In the genomic region with DNA sequence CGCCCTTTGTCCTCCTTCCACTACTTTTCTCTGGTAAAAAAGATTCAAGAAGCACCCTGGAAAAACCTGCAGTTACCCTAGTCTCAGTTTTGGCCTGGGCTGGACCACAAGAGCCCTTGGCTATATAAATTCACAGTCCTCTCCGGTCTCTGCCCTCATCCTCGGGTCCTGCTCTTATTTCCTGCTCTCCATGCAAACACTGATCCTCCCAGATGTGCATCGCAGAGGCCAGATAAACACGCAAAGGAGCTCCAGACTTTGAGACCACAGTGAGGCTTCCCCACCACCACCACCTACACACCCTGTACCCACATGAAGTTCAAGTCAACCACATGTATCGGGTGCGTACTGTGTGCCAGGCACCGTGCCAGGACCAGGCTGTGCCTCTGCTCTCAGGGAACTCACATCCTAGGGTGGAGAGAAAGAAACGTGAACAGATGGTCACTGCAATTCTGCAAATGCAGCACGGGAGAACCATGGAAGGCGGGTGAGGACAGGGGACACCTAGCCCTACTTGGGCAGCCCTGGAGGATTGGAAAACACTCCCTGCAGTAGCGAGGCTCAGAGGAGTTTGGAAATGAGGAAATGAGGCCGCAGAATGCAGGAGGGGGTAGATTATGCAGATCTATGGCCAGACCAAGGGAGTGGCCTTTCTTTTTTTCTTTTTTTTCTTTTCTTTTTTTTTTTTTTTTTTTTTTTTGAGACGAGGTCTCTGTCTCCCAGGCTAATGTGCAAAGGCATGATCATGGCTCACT, we compare ENCODE assay signal across 8 cellular contexts. TPM values are rescaled to one million over a fixed set of nuclear protein-coding genes. Genes with fewer than 3 reads are reported as not detected.
DNase-seq lines count a peak whose midpoint lies in the region; ATAC-seq and TF ChIP-seq lines count a peak whose summit lies in the region.

No MANE protein-coding gene starts in this region.

- CTCF ChIA-PET in activated naive CD4-positive, alpha-beta T cell treated with anti-CD3 and anti-CD28 coated beads for 36 hours (lab: Charles Lee), result interaction anchor here (0.8 to 1.2 kb wide), 5 partner anchors 58 to 304 kb away, joined by 3 to 5 read pairs (median 3); a partner anchor contains a TSS

- peaks cover 30% of the 10 kb centered on the region for H3K4me1 Mint-ChIP-seq in activated naive CD4-positive, alpha-beta T cell treated with anti-CD3 and anti-CD28 coated beads for 36 hours (ENCODE audit: low read depth)
- H3K4me1 Mint-ChIP-seq in osteocyte (ENCODE audit: unreplicated experiment), result peaks cover 31% of the 10 kb centered on the region

- intact Hi-C loops in activated naive CD4-positive, alpha-beta T cell treated with anti-CD3 and anti-CD28 coated beads for 36 hours (cut with micrococcal nuclease), result loop anchor here (1.0 to 10.0 kb wide), 16 partner anchors 11 to 981 kb away; a partner anchor contains a TSS

- DNase-seq in EL (peak; percentile 40), SHP77 (lab: John Stamatoyannopoulos, UW) (peak; percentile 34 to 61), globus pallidus (ENCODE audit: low spot score) (peak; percentile 48), osteocyte (ENCODE audit: extremely low spot score, unreplicated experiment) (no peak), RKO (ENCODE audit: low spot score) (no peak), NCI-H2081 treated with DMSO at 0.1 percent for 48 hours (lab: John Stamatoyannopoulos, UW) (no peak)
- peak; percentile 62 for DNase-seq in activated naive CD4-positive, alpha-beta T cell treated with anti-CD3 and anti-CD28 coated beads for 36 hours

- no peaks in the 10 kb centered on the region for H3K9me3 Mint-ChIP-seq in activated naive CD4-positive, alpha-beta T cell treated with anti-CD3 and anti-CD28 coated beads for 36 hours
- no peaks in the 10 kb centered on the region for H3K9me3 Mint-ChIP-seq in osteocyte (ENCODE audit: unreplicated experiment)

- H3K4me3 Mint-ChIP-seq in activated naive CD4-positive, alpha-beta T cell treated with anti-CD3 and anti-CD28 coated beads for 36 hours, result peak overlapping the region; percentile 61
- peak overlapping the region; percentile 73 for H3K4me3 Mint-ChIP-seq in osteocyte (ENCODE audit: unreplicated experiment)

- H3K27me3 Mint-ChIP-seq in activated naive CD4-positive, alpha-beta T cell treated with anti-CD3 and anti-CD28 coated beads for 36 hours (ENCODE audit: low read depth), result peaks cover 2% of the 10 kb centered on the region
- no peaks in the 10 kb centered on the region for H3K27me3 Mint-ChIP-seq in osteocyte (ENCODE audit: unreplicated experiment)

- peaks cover 1% of the 10 kb centered on the region for H3K36me3 Mint-ChIP-seq in activated naive CD4-positive, alpha-beta T cell treated with anti-CD3 and anti-CD28 coated beads for 36 hours (ENCODE audit: low read depth)
- peaks cover 12% of the 10 kb centered on the region for H3K36me3 Mint-ChIP-seq in osteocyte (ENCODE audit: unreplicated experiment)

- peak overlapping the region; percentile 65 for H3K27ac Mint-ChIP-seq in activated naive CD4-positive, alpha-beta T cell treated with anti-CD3 and anti-CD28 coated beads for 36 hours
- peak overlapping the region; percentile 87 for H3K27ac Mint-ChIP-seq in osteocyte (ENCODE audit: unreplicated experiment)

- ATAC-seq in HG03175 (IDR thresholded peaks at IDR 0.05; ENCODE audit: unreplicated experiment), result peak; percentile 5

- no peak for TF ChIP-seq CTCF in osteocyte (IDR thresholded peaks at IDR 0.05)

RNA-seq across cellular contexts. Expression of a gene that starts 7.5 kb away (rescaled TPM):
- 10 to 100 TPM; 26.1 to 26.2 TPM for total RNA-seq in activated naive CD4-positive, alpha-beta T cell treated with anti-CD3 and anti-CD28 coated beads for 36 hours
- total RNA-seq in osteocyte, result 131 and 138 TPM in 2 replicates

RNA-seq across cellular contexts. Expression of a gene that starts 11.8 kb away (rescaled TPM):
- not detected for total RNA-seq in activated naive CD4-positive, alpha-beta T cell treated with anti-CD3 and anti-CD28 coated beads for 36 hours
- total RNA-seq in osteocyte, result 0.57 TPM in 1 of 2 replicates, not detected in the other

RNA-seq across cellular contexts. Expression of a gene that starts 25.1 kb away (rescaled TPM):
- not detected for total RNA-seq in activated naive CD4-positive, alpha-beta T cell treated with anti-CD3 and anti-CD28 coated beads for 36 hours
- total RNA-seq in osteocyte, result 0.16 and 0.21 TPM in 2 replicates

RNA-seq across cellular contexts. Expression of a gene that starts 50.5 kb away (rescaled TPM):
- total RNA-seq in activated naive CD4-positive, alpha-beta T cell treated with anti-CD3 and anti-CD28 coated beads for 36 hours, result not detected
- total RNA-seq in osteocyte, result not detected in 2 replicates

Comparison
In these comparisons a context has a peak if more than half of its experiments do, and no peak if none do; other contexts are left out.
1. DNase-seq: peak in EL (single experiment), SHP77 (2 of 2), activated naive CD4-positive, alpha-beta T cell treated with anti-CD3 and anti-CD28 coated beads for 36 hours (single experiment) and globus pallidus (single experiment); none in osteocyte (single experiment), RKO (single experiment) and NCI-H2081 treated with DMSO at 0.1 percent for 48 hours (single experiment).